8 cellular contexts compared by ENCODE assay signal in genomic region chr6:87968435-87969278, GRCh38.
A peak's percentile ranks its signal among the peaks of the same experiment; 100 is the strongest.
DNase-seq lines count a peak whose midpoint lies in the region; ATAC-seq and TF ChIP-seq lines count a peak whose summit lies in the region.

No MANE protein-coding gene starts in this region.

- H3K4me1 ChIP-seq in colonic mucosa = no peaks in the 10 kb centered on the region
- no peaks in the 10 kb centered on the region for H3K4me1 ChIP-seq in muscle layer of duodenum (ENCODE audit: control insufficient read depth in 1 of 2, insufficient read depth in 2 of 2, low read length in 2 of 2)

- H3K27me3 ChIP-seq in colonic mucosa (peaks cover 4% of the 10 kb centered on the region), muscle layer of duodenum (ENCODE audit: low read depth, low read length) (peaks cover 7% of the 10 kb centered on the region)

- no peak overlapping the region for H3K9ac ChIP-seq in colonic mucosa (ENCODE audit: low read depth in 2 of 2, low read length in 2 of 2)

- no peak overlapping the region for H3K27ac ChIP-seq in colonic mucosa
- no peak overlapping the region for H3K27ac ChIP-seq in muscle layer of duodenum (ENCODE audit: low read length)

- H3K36me3 ChIP-seq in colonic mucosa = no peaks in the 10 kb centered on the region
- H3K36me3 ChIP-seq in muscle layer of duodenum (ENCODE audit: control insufficient read depth in 1 of 2, insufficient read depth in 2 of 2, low read length in 2 of 2) = no peaks in the 10 kb centered on the region

- peak overlapping the region; percentile 16 for H3K4me3 ChIP-seq in colonic mucosa
- peak overlapping the region; percentile 57 to 58 for H3K4me3 ChIP-seq in muscle layer of duodenum (ENCODE audit: low read depth in 1 of 2, low read length in 2 of 2)

- H3K9me3 ChIP-seq in colonic mucosa (no peaks in the 10 kb centered on the region), muscle layer of duodenum (ENCODE audit: control insufficient read depth in 1 of 2, low read length in 2 of 2) (no peaks in the 10 kb centered on the region)

- intact Hi-C loops in colonic mucosa (cut with DNase I) = no loop called here

- no peak for TF ChIP-seq CTCF in colonic mucosa (IDR thresholded peaks at IDR 0.05)

- ATAC-seq in GM19324 (IDR thresholded peaks at IDR 0.05; ENCODE audit: low FRiP score, unreplicated experiment) = peak; percentile 66
- no peak for ATAC-seq in HG03378 (IDR thresholded peaks at IDR 0.05; ENCODE audit: unreplicated experiment)

- DNase-seq in Ammon's horn (ENCODE audit: low spot score) (peak; percentile 20), NCI-H345 (lab: John Stamatoyannopoulos, UW) (peak; percentile 78), colonic mucosa (peak; percentile 18), A172 (ENCODE audit: low spot score) (no peak)
- no peak for DNase-seq in NK-92 treated with Interleukin-12 subunit alpha and Interleukin-12 subunit beta, amount 100 ng/mL, for 24 hours (lab: John Stamatoyannopoulos, UW)

Comparison
In these comparisons a context has a peak if more than half of its experiments do, and no peak if none do; other contexts are left out.
1. DNase-seq: peak in Ammon's horn (single experiment), NCI-H345 (single experiment) and colonic mucosa (single experiment); none in A172 (single experiment) and NK-92 treated with Interleukin-12 subunit alpha and Interleukin-12 subunit beta, amount 100 ng/mL, for 24 hours (single experiment).